Comparison of ENCODE assay signal across 28 cellular contexts in genomic region chr5:59341155-59341554, GRCh38.
"Had no signal": no experiment of that assay in that cellular context is flagged by ENCODE, and none has a peak within 500 bp of the region (broad histone marks: within the 10 kb centered on the region; RNA-seq: fewer than 3 reads in every experiment).

No MANE protein-coding gene starts in this region.

- H3K4me3 ChIP-seq: colonic mucosa, coronary artery, dorsolateral prefrontal cortex, esophagus muscularis mucosa, esophagus squamous epithelium, gastrocnemius medialis, gastroesophageal sphincter, heart left ventricle, heart right ventricle had no signal

- FAIRE-seq: colon, endometrium, endothelial cell of umbilical vein, frontal cortex had no signal

- H3K27me3 ChIP-seq: colonic mucosa, dorsolateral prefrontal cortex, esophagus muscularis mucosa, esophagus squamous epithelium, foreskin keratinocyte, gastrocnemius medialis, gastroesophageal sphincter, heart left ventricle, heart right ventricle had no signal

- H3K4me1 ChIP-seq: colonic mucosa, esophagus muscularis mucosa, esophagus squamous epithelium, foreskin keratinocyte, gastroesophageal sphincter had no signal

- H3K9me3 ChIP-seq: colonic mucosa, esophagus muscularis mucosa, esophagus squamous epithelium, gastrocnemius medialis, gastroesophageal sphincter, heart left ventricle, heart right ventricle had no signal

- DNase-seq: colonic mucosa; cortex of kidney; dermis blood vessel endothelial cell; dorsolateral prefrontal cortex; effector CD4-positive, alpha-beta T cell; effector CD8-positive, alpha-beta T cell; effector memory CD4-positive, alpha-beta T cell; effector memory CD8-positive, alpha-beta T cell; endodermal cell; erythroblast; esophagus squamous epithelium; foreskin fibroblast; foreskin keratinocyte; foreskin melanocyte; gastrocnemius medialis; glutamatergic neuron; head of caudate nucleus; heart left ventricle; heart right ventricle had no signal

- ATAC-seq: effector memory CD8-positive, alpha-beta T cell; esophagus mucosa; foreskin keratinocyte; gastrocnemius medialis; gastroesophageal sphincter; heart left ventricle; heart right ventricle had no signal

- H3K36me3 ChIP-seq: colonic mucosa, esophagus muscularis mucosa, esophagus squamous epithelium, gastrocnemius medialis, gastroesophageal sphincter, heart left ventricle, heart right ventricle had no signal

- H3K27ac ChIP-seq: colonic mucosa, coronary artery, dorsolateral prefrontal cortex, epithelial cell of prostate, esophagus muscularis mucosa, esophagus squamous epithelium, foreskin keratinocyte, gastroesophageal sphincter, heart left ventricle, heart right ventricle had no signal
